11 cellular contexts compared by ENCODE assay signal in genomic region chr17:47618416-47618815, GRCh38. TPM values are rescaled to one million over a fixed set of nuclear protein-coding genes. Genes with fewer than 3 reads are reported as not detected.
DNase-seq lines count a peak whose midpoint lies in the region; ATAC-seq and TF ChIP-seq lines count a peak whose summit lies in the region.
"Had no signal": no experiment of that assay in that cellular context is flagged by ENCODE, and none has a peak within 500 bp of the region (broad histone marks: within the 10 kb centered on the region; RNA-seq: fewer than 3 reads in every experiment).

No MANE protein-coding gene starts in this region.

- H3K56ac ChIP-seq in H9 (ENCODE audit: insufficient read length, low read depth, low read length), result no peak overlapping the region

- H4K5ac ChIP-seq in H9 (ENCODE audit: insufficient read length, low read depth, low read length), result no peak overlapping the region

- H3K27me3 ChIP-seq in BE2C (no peaks in the 10 kb centered on the region), H9 (ENCODE audit: insufficient read depth, low read length) (no peaks in the 10 kb centered on the region), ascending aorta (no peaks in the 10 kb centered on the region), liver (ENCODE audit: control insufficient read depth in 4 of 4, insufficient read depth in 4 of 4, low read length in 3 of 4) (no peaks in the 10 kb centered on the region)

- no peak overlapping the region for H2BK15ac ChIP-seq in H9 (ENCODE audit: low read depth, low read length)

- H3K4me1 Mint-ChIP-seq in H9, result peaks cover 11 to 13% of the 10 kb centered on the region in 2 experiments
- peaks cover 23% of the 10 kb centered on the region for H3K4me1 Mint-ChIP-seq in activated CD8-positive, alpha-beta T cell treated with anti-CD3 and anti-CD28 coated beads for 36 hours (ENCODE audit: low read depth)

- H3K23me2 ChIP-seq in H9 (ENCODE audit: insufficient read length, low read depth, low read length, poor library complexity, severe bottlenecking), result no peaks in the 10 kb centered on the region

- H3K4me3 ChIP-seq in BE2C (ENCODE audit: low read depth, low read length), result no peak overlapping the region
- no peak overlapping the region for H3K4me3 ChIP-seq in ascending aorta
- no peak overlapping the region for H3K4me3 ChIP-seq in liver (ENCODE audit: low read depth in 1 of 3, low read length in 3 of 3)
- no peak overlapping the region for H3K4me3 ChIP-seq in coronary artery

- no peaks in the 10 kb centered on the region for H4K20me1 ChIP-seq in H9 (ENCODE audit: control insufficient read depth, insufficient read depth, insufficient read length)

- H2BK20ac ChIP-seq in H9 (ENCODE audit: low read depth, low read length, poor library complexity, severe bottlenecking), result no peak overlapping the region

- no peak overlapping the region for H2AK5ac ChIP-seq in H9 (ENCODE audit: insufficient read length, low read length)

- no peak overlapping the region for H3K9ac ChIP-seq in H9 (ENCODE audit: extremely low read depth, insufficient read length, low read length)
- no peak overlapping the region for H3K9ac ChIP-seq in liver (ENCODE audit: low read depth in 1 of 2, low read length in 2 of 2)

- TF ChIP-seq CTCF in BE2C (IDR thresholded peaks at IDR 0.05; ENCODE audit: low read depth, low read length), result peak; percentile 50
- TF ChIP-seq CTCF in H9 (conservative IDR thresholded peaks at IDR 0.05), result peak; percentile 52
- TF ChIP-seq CTCF in ascending aorta (IDR thresholded peaks at IDR 0.05), result no peak
- TF ChIP-seq CTCF in liver (IDR thresholded peaks at IDR 0.05; ENCODE audit: low read depth, low read length, missing input control), result peak; percentile 19
- TF ChIP-seq CTCF in activated CD8-positive, alpha-beta T cell treated with anti-CD3 and anti-CD28 coated beads for 36 hours (IDR thresholded peaks at IDR 0.05), result no peak
- no peak for TF ChIP-seq CTCF in coronary artery (IDR thresholded peaks at IDR 0.05)

- H3K36me3 Mint-ChIP-seq in H9 (ENCODE audit: insufficient read depth in 1 of 3, low read depth in 3 of 3), result peaks cover 24 to 69% (median 53%) of the 10 kb centered on the region in 3 experiments
- H3K36me3 Mint-ChIP-seq in activated CD8-positive, alpha-beta T cell treated with anti-CD3 and anti-CD28 coated beads for 36 hours (ENCODE audit: low read depth), result peaks cover 42% of the 10 kb centered on the region

- no peak overlapping the region for H3K4me3 Mint-ChIP-seq in H9
- no peak overlapping the region for H3K4me3 Mint-ChIP-seq in activated CD8-positive, alpha-beta T cell treated with anti-CD3 and anti-CD28 coated beads for 36 hours

- no peaks in the 10 kb centered on the region for H3K79me1 ChIP-seq in H9 (ENCODE audit: insufficient read depth, low read depth, low read length, poor library complexity, severe bottlenecking)

- H3K27ac ChIP-seq in H9 (ENCODE audit: insufficient read length, low read depth, low read length) (no peak overlapping the region), ascending aorta (peak overlapping the region; percentile 72 to 79), liver (ENCODE audit: low read depth in 1 of 2, low read length in 2 of 2) (no peak overlapping the region), coronary artery (no peak overlapping the region)

- H2AFZ ChIP-seq in H9 (ENCODE audit: low read length), result no peak overlapping the region

- no peak overlapping the region for H3K23ac ChIP-seq in H9 (ENCODE audit: insufficient read length, low read depth, low read length)

- ATAC-seq in activated CD8-positive, alpha-beta T cell treated with anti-CD3 and anti-CD28 coated beads for 36 hours, result no peak
- ATAC-seq: right cardiac atrium had no signal

- no peak overlapping the region for H3K4ac ChIP-seq in H9 (ENCODE audit: low read depth, low read length)

- no peaks in the 10 kb centered on the region for H3K27me3 Mint-ChIP-seq in H9 (ENCODE audit: low read depth)
- no peaks in the 10 kb centered on the region for H3K27me3 Mint-ChIP-seq in activated CD8-positive, alpha-beta T cell treated with anti-CD3 and anti-CD28 coated beads for 36 hours

- POLR2A ChIA-PET in activated CD8-positive, alpha-beta T cell treated with anti-CD3 and anti-CD28 coated beads for 36 hours (lab: Charles Lee), result interaction anchor here (1.3 to 1.4 kb wide), 2 partner anchors 33 to 36 kb away, joined by 3 to 4 read pairs; no protein-coding TSS in a partner anchor

- H3K36me3 ChIP-seq in BE2C (peaks cover 40% of the 10 kb centered on the region), ascending aorta (peaks cover 41 to 43% of the 10 kb centered on the region in 2 donors), liver (ENCODE audit: control insufficient read depth in 4 of 4, insufficient read depth in 3 of 4, low read depth in 1 of 4, low read length in 3 of 4) (peaks cover 6 to 42% (median 31%) of the 10 kb centered on the region in 4 donors)

- H3K4me1 ChIP-seq in BE2C, result no peaks in the 10 kb centered on the region
- H3K4me1 ChIP-seq in H9 (ENCODE audit: insufficient read depth, low read length), result no peaks in the 10 kb centered on the region
- peaks cover 0 to 26% of the 10 kb centered on the region in 2 donors for H3K4me1 ChIP-seq in ascending aorta
- H3K4me1 ChIP-seq in liver (ENCODE audit: control insufficient read depth in 4 of 4, insufficient read depth in 4 of 4, low read length in 3 of 4), result peaks cover 0 to 4% (median 0%) of the 10 kb centered on the region in 4 donors

- H3K27ac Mint-ChIP-seq in H9, result no peak overlapping the region
- H3K27ac Mint-ChIP-seq in activated CD8-positive, alpha-beta T cell treated with anti-CD3 and anti-CD28 coated beads for 36 hours, result no peak overlapping the region

- no peak overlapping the region for H3K4me2 ChIP-seq in H9 (ENCODE audit: insufficient read depth, insufficient read length, low read length)

- no peak overlapping the region for H2BK120ac ChIP-seq in H9 (ENCODE audit: low read depth, low read length, poor library complexity, severe bottlenecking)

- TF ChIP-seq RAD21 in liver (IDR thresholded peaks at IDR 0.05), result peak; percentile 30 to 42

- no peak overlapping the region for H3T11ph ChIP-seq in H9 (ENCODE audit: low read length)

- H3K14ac ChIP-seq in H9 (ENCODE audit: insufficient read depth, low read length), result no peak overlapping the region

- no peak overlapping the region for H4K91ac ChIP-seq in H9 (ENCODE audit: insufficient read length, low read depth, low read length)

- no CpG with 5 or more reads among the region's 4 CpGs for WGBS in H9 (ENCODE audit: extremely low coverage, insufficient read length, low lambda C conversion rate)
- WGBS in liver, result 65% methylated on average over 4 of the region's 4 CpGs

- DNase-seq in BE2C, result no peak
- no peak for DNase-seq in H9
- DNase-seq in ascending aorta (ENCODE audit: low spot score in 2 of 2), result no peak
- no peak for DNase-seq in A172 (ENCODE audit: low spot score)
- DNase-seq in superior temporal gyrus (ENCODE audit: extremely low spot score), result no peak
- DNase-seq in activated CD8-positive, alpha-beta T cell treated with anti-CD3 and anti-CD28 coated beads for 36 hours, result no peak
- DNase-seq in coronary artery (ENCODE audit: low spot score), result no peak
- DNase-seq: activated CD4-positive, CD25-positive, alpha-beta regulatory T cell treated with anti-CD3 and anti-CD28 coated beads, Interleukin-2, amount 50 U/mL, for 72 hours; anterior cingulate cortex; right cardiac atrium had no signal

- H3K9me3 ChIP-seq in BE2C, result no peaks in the 10 kb centered on the region
- H3K9me3 ChIP-seq in H9 (ENCODE audit: control insufficient read depth, low read depth, low read length), result no peaks in the 10 kb centered on the region
- H3K9me3 ChIP-seq in ascending aorta, result no peaks in the 10 kb centered on the region
- H3K9me3 ChIP-seq in liver (ENCODE audit: control insufficient read depth in 4 of 4, low read length in 3 of 4), result no peaks in the 10 kb centered on the region

- H4K8ac ChIP-seq in H9 (replicated peaks; ENCODE audit: insufficient read length, low read depth, low read length), result no peak overlapping the region

- no peak overlapping the region for H2BK12ac ChIP-seq in H9 (ENCODE audit: insufficient read length, low read depth, low read length)

- intact Hi-C loops in ascending aorta (cut with DNase I), result loop anchor here (10.0 kb wide), 1 partner anchor 394 kb away; no protein-coding TSS in a partner anchor
- intact Hi-C loops in activated CD8-positive, alpha-beta T cell treated with anti-CD3 and anti-CD28 coated beads for 36 hours (cut with micrococcal nuclease), result no loop called here

- no peaks in the 10 kb centered on the region for H3K79me2 ChIP-seq in H9 (ENCODE audit: insufficient read depth, low read length)

- H3K9me3 Mint-ChIP-seq in H9, result no peaks in the 10 kb centered on the region
- H3K9me3 Mint-ChIP-seq in activated CD8-positive, alpha-beta T cell treated with anti-CD3 and anti-CD28 coated beads for 36 hours, result no peaks in the 10 kb centered on the region

- no peak overlapping the region for H2BK5ac ChIP-seq in H9 (ENCODE audit: insufficient read length, low read length)

- H3K18ac ChIP-seq in H9 (ENCODE audit: insufficient read length, low read depth, low read length), result no peak overlapping the region

- CTCF ChIA-PET in activated CD8-positive, alpha-beta T cell treated with anti-CD3 and anti-CD28 coated beads for 36 hours (lab: Charles Lee), result interaction anchor here (1.0 to 1.9 kb wide), 9 partner anchors 9 to 303 kb away, joined by 3 to 8 read pairs (median 5); partner anchors contain the start of gene KPNB1

TF ChIP-seq in liver, 16 proteins besides CTCF, POLR2A, EP300 and RAD21:
- no peak for TF ChIP-seq MAX (IDR thresholded peaks at IDR 0.05)
- TF ChIP-seq GABPA (IDR thresholded peaks at IDR 0.05 in 1 of 2, conservative IDR thresholded peaks at IDR 0.05 in 1 of 2), result no peak
- TF ChIP-seq SP1 (IDR thresholded peaks at IDR 0.05), result no peak

RNA-seq across cellular contexts. Expression of gene KPNB1, which starts 31.3 kb away (rescaled TPM):
- 150 TPM for polyA plus RNA-seq in BE2C (2012; ENCODE audit: insufficient read depth, insufficient read length, low read depth)
- total RNA-seq in H9 (2021), result 742 and 764 TPM in 2 replicates
- total RNA-seq in ascending aorta, result 261 TPM
- 100 to 1,000 TPM; 111 to 114 TPM for total RNA-seq in liver
- 10 to 100 TPM; 27.6 to 39.5 TPM for polyA plus RNA-seq in liver
- total RNA-seq in A172 (2014; rRNA removed; shearing (Covaris generic)), result 360 and 467 TPM in 2 replicates
- total RNA-seq in activated CD8-positive, alpha-beta T cell treated with anti-CD3 and anti-CD28 coated beads for 36 hours, result 100 to 1,000 TPM; 589 to 605 TPM

Comparison
In these comparisons a context has a peak if more than half of its experiments do, and no peak if none do; other contexts are left out.
1. CTCF ChIP-seq: peak in BE2C (single experiment), H9 (single experiment) and liver (single experiment); none in ascending aorta (0 of 3), activated CD8-positive, alpha-beta T cell treated with anti-CD3 and anti-CD28 coated beads for 36 hours (single experiment) and coronary artery (single experiment).
2. H3K27ac ChIP-seq: peak in ascending aorta (2 of 2); none in H9 (single experiment), liver (0 of 2) and coronary artery (0 of 2).